In the genomic region with DNA sequence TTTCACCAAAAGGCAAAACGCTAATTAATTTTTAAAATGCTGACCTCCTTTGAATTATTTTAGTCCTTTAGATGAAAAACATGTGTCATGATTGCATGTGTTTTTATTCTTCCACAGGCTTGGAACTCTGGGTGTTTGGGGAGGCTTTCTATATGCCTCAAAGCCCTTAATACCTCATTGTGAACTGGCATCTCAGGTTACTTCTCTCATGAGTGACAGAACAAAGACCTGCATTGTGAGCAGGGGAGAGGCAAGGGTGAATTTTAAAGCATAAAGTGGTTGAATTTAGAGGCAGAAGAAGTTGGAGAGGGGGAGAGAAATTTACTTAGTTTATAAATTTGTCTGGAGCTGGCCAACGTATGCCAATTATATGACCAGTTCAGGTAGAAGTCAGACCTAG, we compare ENCODE assay signal across 18 cellular contexts.
"Had no signal": no experiment of that assay in that cellular context is flagged by ENCODE, and none has a peak within 500 bp of the region (broad histone marks: within the 10 kb centered on the region; RNA-seq: fewer than 3 reads in every experiment).

No MANE protein-coding gene starts in this region.

- H3K27ac Mint-ChIP-seq: activated CD4-positive, alpha-beta T cell treated with anti-CD3 and anti-CD28 coated beads, Interleukin-2, amount 10 ng/mL, durations not matched to agents 7 days and 5 days; dendritic cell treated with granulocyte-macrophage colony-stimulating factor and Interleukin-4, amounts not matched to agents 40 ng/mL and 50 ng/mL, for 4 days; effector memory CD8-positive, alpha-beta T cell had no signal

- H3K36me3 ChIP-seq: breast epithelium, right lobe of liver, spleen, stomach, upper lobe of right lung had no signal

- ATAC-seq: effector memory CD8-positive, alpha-beta T cell; left colon; naive thymus-derived CD8-positive, alpha-beta T cell; psoas muscle; right lobe of liver; upper lobe of right lung had no signal

- H3K4me1 Mint-ChIP-seq: activated CD4-positive, alpha-beta T cell treated with anti-CD3 and anti-CD28 coated beads, Interleukin-2, amount 10 ng/mL, durations not matched to agents 7 days and 5 days; naive thymus-derived CD8-positive, alpha-beta T cell had no signal

- H3K27ac ChIP-seq: breast epithelium, psoas muscle, right lobe of liver, spleen, stomach, testis, upper lobe of right lung had no signal

- H3K4me1 ChIP-seq: breast epithelium, psoas muscle, right lobe of liver, spleen, stomach, testis, upper lobe of right lung had no signal

- H3K9me3 Mint-ChIP-seq: activated CD4-positive, alpha-beta T cell treated with anti-CD3 and anti-CD28 coated beads, Interleukin-2, amount 10 ng/mL, durations not matched to agents 7 days and 5 days; dendritic cell treated with granulocyte-macrophage colony-stimulating factor and Interleukin-4, amounts not matched to agents 40 ng/mL and 50 ng/mL, for 4 days had no signal

- H3K27me3 Mint-ChIP-seq: activated CD4-positive, alpha-beta T cell treated with anti-CD3 and anti-CD28 coated beads, Interleukin-2, amount 10 ng/mL, durations not matched to agents 7 days and 5 days; dendritic cell treated with granulocyte-macrophage colony-stimulating factor and Interleukin-4, amounts not matched to agents 40 ng/mL and 50 ng/mL, for 4 days; effector memory CD8-positive, alpha-beta T cell had no signal

- H3K4me3 Mint-ChIP-seq: activated CD4-positive, alpha-beta T cell treated with anti-CD3 and anti-CD28 coated beads, Interleukin-2, amount 10 ng/mL, durations not matched to agents 7 days and 5 days; dendritic cell treated with granulocyte-macrophage colony-stimulating factor and Interleukin-4, amounts not matched to agents 40 ng/mL and 50 ng/mL, for 4 days; effector memory CD8-positive, alpha-beta T cell; naive thymus-derived CD8-positive, alpha-beta T cell had no signal

- H3K4me3 ChIP-seq: breast epithelium, psoas muscle, right lobe of liver, spleen, stomach, testis, upper lobe of right lung had no signal

- DNase-seq: activated CD4-positive, alpha-beta T cell treated with anti-CD3 and anti-CD28 coated beads, Interleukin-2, amount 10 ng/mL, durations not matched to agents 7 days and 5 days; activated CD8-positive, alpha-beta memory T cell treated with anti-CD3 and anti-CD28 coated beads for 24 hours; activated naive CD4-positive, alpha-beta T cell treated with Interleukin-2 at 50 U/mL for 16 hours; aorta; cerebellar nuclear complex; effector memory CD8-positive, alpha-beta T cell; foreskin melanocyte; left colon; naive thymus-derived CD8-positive, alpha-beta T cell; occipital lobe; psoas muscle; right lobe of liver; spleen; stomach; testis; upper lobe of right lung had no signal

- H3K27me3 ChIP-seq: breast epithelium, right lobe of liver, spleen, stomach, testis, upper lobe of right lung had no signal

- H3K9me3 ChIP-seq: psoas muscle, right lobe of liver, testis, upper lobe of right lung had no signal
